ENCODE assay signal across 7 cellular contexts in the genomic region with DNA sequence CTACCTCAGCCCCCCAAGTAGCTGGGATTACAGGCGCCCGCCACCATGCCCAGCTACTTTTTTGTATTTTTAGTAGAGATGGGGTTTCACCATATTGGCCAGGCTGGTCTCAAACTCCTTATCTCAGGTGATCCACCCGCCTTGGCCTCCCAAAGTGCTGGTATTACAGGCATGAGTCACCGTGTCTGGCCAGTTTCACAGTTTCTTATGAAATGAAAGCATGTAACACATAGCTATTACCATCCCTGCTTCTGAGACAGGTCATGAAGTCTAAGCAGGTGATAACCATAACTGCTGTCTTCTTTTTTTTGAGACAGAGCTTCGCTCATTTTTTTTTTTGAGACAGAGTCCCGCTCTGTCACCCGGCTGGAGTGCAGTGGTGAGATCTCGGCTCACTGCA. TPM values are rescaled to one million over a fixed set of nuclear protein-coding genes. Genes with fewer than 3 reads are reported as not detected.
DNase-seq lines count a peak whose midpoint lies in the region; ATAC-seq, FAIRE-seq and TF ChIP-seq lines count a peak whose summit lies in the region.
"Not testable (repeated sequence)": the region's sequence is repeated elsewhere in the genome, so short reads cannot be mapped to it uniquely, and the experiment has no call there.

No MANE protein-coding gene starts in this region.

- CTCF ChIA-PET in activated CD4-positive, alpha-beta T cell treated with anti-CD3 and anti-CD28 coated beads, Interleukin-2, amount 10 ng/mL, durations not matched to agents 7 days and 5 days (lab: Charles Lee): interaction anchor here (0.7 to 1.2 kb wide), 2 partner anchors 35 to 80 kb away, joined by 3 to 4 read pairs; no protein-coding TSS in a partner anchor
- CTCF ChIA-PET in mammary epithelial cell (lab: Charles Lee; ENCODE audit: low non-redundant PET); HepG2 (lab: Yijun Ruan, JAX; ENCODE audit: low intra/inter-chr PET ratio, low total read pairs): not testable (repeated sequence)

- dilution Hi-C loops in mammary epithelial cell (cut with HindIII; ENCODE audit: low sequenced_read_pairs): not testable (repeated sequence)

- H3K9me3 Mint-ChIP-seq in activated CD4-positive, alpha-beta T cell treated with anti-CD3 and anti-CD28 coated beads, Interleukin-2, amount 10 ng/mL, durations not matched to agents 7 days and 5 days: not testable (repeated sequence)
- H3K9me3 Mint-ChIP-seq in activated naive CD4-positive, alpha-beta T cell treated with anti-CD3 and anti-CD28 coated beads, Interleukin-2, amount 50 U/mL, for 72 hours: peaks cover 7 to 11% of the 10 kb centered on the region in 2 donors

- not testable (repeated sequence) for H2AFZ ChIP-seq in mammary epithelial cell (ENCODE audit: low read depth, low read length); HepG2 (ENCODE audit: low read length)

- H3K4me3 ChIP-seq in RWPE2 (ENCODE audit: severe bottlenecking); mammary epithelial cell (replicated peaks in 1 of 3; ENCODE audit: insufficient read depth in 1 of 3, low read depth in 2 of 3, low read length in 3 of 3); HepG2 (replicated peaks in 1 of 3; ENCODE audit: insufficient read depth in 1 of 3, low read depth in 2 of 3, low read length in 3 of 3): not testable (repeated sequence)

- not testable (repeated sequence) for H3K9me3 ChIP-seq in RWPE2 (ENCODE audit: severe bottlenecking); mammary epithelial cell (replicated peaks; ENCODE audit: insufficient read depth, low read length); HepG2 (ENCODE audit: low read length)

- not testable (repeated sequence) for H3K79me2 ChIP-seq in mammary epithelial cell (ENCODE audit: insufficient read depth, low read length); HepG2 (ENCODE audit: insufficient read depth, low read length)

- peak overlapping the region; percentile 36 for H3K27ac Mint-ChIP-seq in activated CD4-positive, alpha-beta T cell treated with anti-CD3 and anti-CD28 coated beads, Interleukin-2, amount 10 ng/mL, durations not matched to agents 7 days and 5 days
- not testable (repeated sequence) for H3K27ac Mint-ChIP-seq in activated naive CD4-positive, alpha-beta T cell treated with anti-CD3 and anti-CD28 coated beads, Interleukin-2, amount 50 U/mL, for 72 hours

- H3K27me3 ChIP-seq in RWPE2 (ENCODE audit: insufficient read depth, poor library complexity, severe bottlenecking); mammary epithelial cell (ENCODE audit: insufficient read depth, low read length); HepG2 (ENCODE audit: control insufficient read depth in 1 of 2, insufficient read depth in 2 of 2, low read length in 2 of 2): not testable (repeated sequence)

- WGBS in mammary epithelial cell (ENCODE audit: low coverage, missing lambda C conversion rate): 73% methylated on average over 7 of the region's 8 CpGs
- 28% methylated on average over 8 of the region's 8 CpGs for WGBS in HepG2 (ENCODE audit: low lambda C conversion rate)

- DNase-seq in LoVo (ENCODE audit: low spot score) (peak; percentile 21), mammary epithelial cell (peak; percentile 48)
- DNase-seq in RWPE2 (ENCODE audit: low spot score); activated CD4-positive, alpha-beta T cell treated with anti-CD3 and anti-CD28 coated beads, Interleukin-2, amount 10 ng/mL, durations not matched to agents 7 days and 5 days; activated naive CD4-positive, alpha-beta T cell treated with anti-CD3 and anti-CD28 coated beads, Interleukin-2, amount 50 U/mL, for 72 hours (ENCODE audit: low spot score in 2 of 2); HepG2 (ENCODE audit: low spot score): not testable (repeated sequence)

- intact Hi-C loops in mammary epithelial cell (cut with micrococcal nuclease); HepG2 (cut with micrococcal nuclease; ENCODE audit: unreplicated experiment): not testable (repeated sequence)

- not testable (repeated sequence) for H3K36me3 ChIP-seq in RWPE2 (ENCODE audit: low read depth); mammary epithelial cell (ENCODE audit: insufficient read depth, low read length); HepG2 (replicated peaks in 1 of 2; ENCODE audit: control insufficient read depth in 1 of 2, insufficient read depth in 2 of 2, low read length in 2 of 2)

- in situ Hi-C loops in mammary epithelial cell (cut with MboI; ENCODE audit: low sequenced_read_pairs in 2 of 2); HepG2 (cut with HindIII; ENCODE audit: extremely low pct_ligation_motif_present, low pct_unique_long_range_greater_than_20kb): not testable (repeated sequence)

- not testable (repeated sequence) for TF ChIP-seq RAD21 in HepG2 (CRISPR knock-in tag; IDR thresholded peaks at IDR 0.05)

- ATAC-seq in GM18498 (IDR thresholded peaks at IDR 0.05; ENCODE audit: unreplicated experiment) (peak; percentile 56), RWPE2 (ENCODE audit: low read depth) (peak; percentile 42; the same call in 2 of the 3 replicates)
- peak; percentile 37 to 53 for ATAC-seq in activated naive CD4-positive, alpha-beta T cell treated with anti-CD3 and anti-CD28 coated beads, Interleukin-2, amount 50 U/mL, for 72 hours
- not testable (repeated sequence) for ATAC-seq in HepG2

- H4K20me1 ChIP-seq in mammary epithelial cell (ENCODE audit: insufficient read depth, low read length); HepG2 (ENCODE audit: insufficient read depth, low read length): not testable (repeated sequence)

- not testable (repeated sequence) for H3K4me1 ChIP-seq in RWPE2 (ENCODE audit: insufficient read depth, poor library complexity, severe bottlenecking); mammary epithelial cell (ENCODE audit: insufficient read depth, low read length)
- peaks cover 16% of the 10 kb centered on the region for H3K4me1 ChIP-seq in HepG2 (ENCODE audit: insufficient read depth, low read length)

- TF ChIP-seq CTCF in RWPE2 (IDR thresholded peaks at IDR 0.05; ENCODE audit: poor library complexity, severe bottlenecking); mammary epithelial cell (conservative IDR thresholded peaks at IDR 0.05 in 1 of 2, IDR thresholded peaks at IDR 0.05 in 1 of 2; ENCODE audit: extremely low read depth in 1 of 2, insufficient read depth in 1 of 2, low read depth in 1 of 2, low read length in 2 of 2); HepG2 (CRISPR knock-in tag; IDR thresholded peaks at IDR 0.05): not testable (repeated sequence)

- peaks cover 10% of the 10 kb centered on the region for H3K4me1 Mint-ChIP-seq in activated CD4-positive, alpha-beta T cell treated with anti-CD3 and anti-CD28 coated beads, Interleukin-2, amount 10 ng/mL, durations not matched to agents 7 days and 5 days

- H3K36me3 Mint-ChIP-seq in activated CD4-positive, alpha-beta T cell treated with anti-CD3 and anti-CD28 coated beads, Interleukin-2, amount 10 ng/mL, durations not matched to agents 7 days and 5 days (ENCODE audit: low read depth): not testable (repeated sequence)
- H3K36me3 Mint-ChIP-seq in activated naive CD4-positive, alpha-beta T cell treated with anti-CD3 and anti-CD28 coated beads, Interleukin-2, amount 50 U/mL, for 72 hours: peaks cover 0 to 15% of the 10 kb centered on the region in 2 donors

- POLR2A ChIA-PET in activated CD4-positive, alpha-beta T cell treated with anti-CD3 and anti-CD28 coated beads, Interleukin-2, amount 10 ng/mL, durations not matched to agents 7 days and 5 days (lab: Charles Lee): interaction anchor here (0.6 kb wide), 1 partner anchor 113 kb away, joined by 10 read pairs; no protein-coding TSS in a partner anchor
- POLR2A ChIA-PET in HepG2 (lab: Yijun Ruan, JAX): interaction anchor here (0.5 kb wide), 1 partner anchor 33 kb away, joined by 4 read pairs; no protein-coding TSS in a partner anchor

- not testable (repeated sequence) for H3K4me3 Mint-ChIP-seq in activated CD4-positive, alpha-beta T cell treated with anti-CD3 and anti-CD28 coated beads, Interleukin-2, amount 10 ng/mL, durations not matched to agents 7 days and 5 days

- not testable (repeated sequence) for H3K27ac ChIP-seq in RWPE2 (ENCODE audit: poor library complexity, severe bottlenecking); mammary epithelial cell (ENCODE audit: insufficient read depth, low read depth, low read length); HepG2 (ENCODE audit: extremely low read length, insufficient read depth, low read length)

- H3K27me3 Mint-ChIP-seq in activated CD4-positive, alpha-beta T cell treated with anti-CD3 and anti-CD28 coated beads, Interleukin-2, amount 10 ng/mL, durations not matched to agents 7 days and 5 days: not testable (repeated sequence)

- not testable (repeated sequence) for TF ChIP-seq EP300 in HepG2 (IDR thresholded peaks at IDR 0.05; ENCODE audit: low read depth in 2 of 2, low read length in 2 of 2); HepG2 (CRISPR knock-in tag; IDR thresholded peaks at IDR 0.05; ENCODE audit: borderline replicate concordance)

- not testable (repeated sequence) for TF ChIP-seq POLR2A in HepG2 (IDR thresholded peaks at IDR 0.05; ENCODE audit: insufficient read depth in 1 of 2, low read depth in 2 of 2, low read length in 2 of 2)

- BruUV-seq in mammary epithelial cell (replicated peaks; lab: Mats Ljungman, UMichigan); HepG2 (replicated peaks; lab: Mats Ljungman, UMichigan): not testable (repeated sequence)

- not testable (repeated sequence) for H3K9ac ChIP-seq in mammary epithelial cell (ENCODE audit: insufficient read depth, low read length); HepG2 (ENCODE audit: insufficient read depth, low read depth, low read length)

- H3K4me2 ChIP-seq in mammary epithelial cell (ENCODE audit: insufficient read depth, low read depth, low read length): not testable (repeated sequence)
- 0 out of 2 replicates have a peak overlapping the region, but pooled peaks have one; percentile 8 for H3K4me2 ChIP-seq in HepG2 (ENCODE audit: low read depth, low read length)

- FAIRE-seq in HepG2 (lab: Jason Lieb, UNC): not testable (repeated sequence)

RNA-seq across cellular contexts. Expression of a gene that starts 34.2 kb away (rescaled TPM):
- total RNA-seq in activated CD4-positive, alpha-beta T cell treated with anti-CD3 and anti-CD28 coated beads, Interleukin-2, amount 10 ng/mL, durations not matched to agents 7 days and 5 days: 10 to 100 TPM; 49.0 to 68.6 TPM
- total RNA-seq in activated naive CD4-positive, alpha-beta T cell treated with anti-CD3 and anti-CD28 coated beads, Interleukin-2, amount 50 U/mL, for 72 hours: 10 to 100 TPM; 37.6 to 41.3 TPM
- 10 to 100 TPM; 42.6 to 70.7 TPM for total RNA-seq in mammary epithelial cell
- 26.2 TPM for polyA plus RNA-seq in mammary epithelial cell
- 57.6 TPM for polyA minus RNA-seq in mammary epithelial cell
- 35.0 and 40.9 TPM in 2 replicates for total RNA-seq in HepG2 (2016; rRNA removed; fragmentation: Illumina TruSeq; extraction: Trizol)
- 185 and 197 TPM in 2 replicates for total RNA-seq in HepG2 (2016; cell fraction: cytosol; rRNA removed; fragmentation: Illumina TruSeq; extraction: Trizol; ENCODE audit: low read depth)
- total RNA-seq in HepG2 (2016; cell fraction: insoluble cytoplasmic fraction; rRNA removed; fragmentation: Illumina TruSeq; extraction: Trizol): 31.5 and 38.9 TPM in 2 replicates
- 96.5 and 112 TPM in 2 replicates for total RNA-seq in HepG2 (2016; cell fraction: membrane; rRNA removed; fragmentation: Illumina TruSeq; extraction: Trizol)
- 61.2 and 62.8 TPM in 2 replicates for total RNA-seq in HepG2 (2016; cell fraction: nucleus; rRNA removed; fragmentation: Illumina TruSeq; extraction: Trizol)
- 20.7 and 21.0 TPM in 2 replicates for polyA plus RNA-seq in HepG2 (2011; rRNA removed)
- polyA plus RNA-seq in HepG2 (2011; cell fraction: cytosol; rRNA removed): 10.2 and 14.3 TPM in 2 replicates
- polyA plus RNA-seq in HepG2 (2011; cell fraction: nucleus; rRNA removed): 27.6 and 31.2 TPM in 2 replicates
- polyA plus RNA-seq in HepG2 (2012): 19.2 and 19.7 TPM in 2 replicates
- 0.78 and 1.0 TPM in 2 replicates for polyA plus RNA-seq in HepG2 (2016; cell fraction: cytosol; fragmentation: Illumina TruSeq; extraction: Trizol; ENCODE audit: low read depth)
- polyA plus RNA-seq in HepG2 (2016; cell fraction: insoluble cytoplasmic fraction; fragmentation: Illumina TruSeq; extraction: Trizol; ENCODE audit: low read depth): 27.4 and 28.3 TPM in 2 replicates
- polyA plus RNA-seq in HepG2 (2016; cell fraction: membrane; fragmentation: Illumina TruSeq; extraction: Trizol; ENCODE audit: low read depth): 2.9 and 3.7 TPM in 2 replicates
- 48.0 and 54.1 TPM in 2 replicates for polyA plus RNA-seq in HepG2 (2016; cell fraction: nucleus; fragmentation: Illumina TruSeq; extraction: Trizol; ENCODE audit: insufficient read depth, low read depth)
- polyA minus RNA-seq in HepG2 (2011; rRNA and poly(A)+ RNA removed; ENCODE audit: low replicate concordance): 30.6 and 45.8 TPM in 2 replicates
- 21.5 and 22.7 TPM in 2 replicates for polyA minus RNA-seq in HepG2 (2011; cell fraction: cytosol; rRNA and poly(A)+ RNA removed)
- 124 and 129 TPM in 2 replicates for polyA minus RNA-seq in HepG2 (2011; cell fraction: nucleus; rRNA and poly(A)+ RNA removed)
